8 cellular contexts compared by ENCODE assay signal in the genomic region with DNA sequence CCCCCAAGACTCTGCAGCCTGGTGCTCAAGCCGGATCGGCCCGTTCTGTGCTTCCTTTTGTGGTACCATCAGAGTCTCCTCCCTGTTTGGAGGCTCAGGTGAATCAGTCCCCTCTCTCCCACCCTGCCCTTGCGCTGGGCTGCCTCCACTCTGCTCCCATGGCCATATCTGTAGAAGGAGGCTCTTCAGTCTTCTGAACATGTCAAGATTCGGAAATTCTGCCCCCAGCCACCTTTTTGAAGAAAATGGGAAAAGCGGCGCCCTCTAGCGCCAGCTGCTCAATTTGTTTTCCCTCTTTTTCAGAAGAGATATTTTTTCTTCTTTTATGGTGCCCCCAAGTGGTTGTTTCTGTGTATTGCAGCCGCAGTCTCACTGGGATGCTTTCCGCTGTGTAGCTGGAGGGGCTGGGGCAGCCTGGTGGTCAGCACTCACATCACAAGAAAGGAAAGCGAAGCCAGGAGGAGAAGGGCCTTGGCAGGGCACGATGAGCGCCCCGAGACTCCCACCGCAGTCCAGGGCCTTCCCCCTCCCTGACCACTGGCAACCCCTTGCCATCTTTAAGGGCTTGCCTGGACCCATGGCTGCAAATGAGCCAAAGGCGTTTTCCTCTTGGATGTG. TPM values are rescaled to one million over a fixed set of nuclear protein-coding genes. Genes with fewer than 3 reads are reported as not detected.
A peak's percentile ranks its signal among the peaks of the same experiment; 100 is the strongest.
DNase-seq lines count a peak whose midpoint lies in the region; ATAC-seq and TF ChIP-seq lines count a peak whose summit lies in the region.

No MANE protein-coding gene starts in this region.

- H3K9ac ChIP-seq in MM.1S (ENCODE audit: low read length) = peak overlapping the region; percentile 0; the same call in 1 of the 2 replicates

- no peaks in the 10 kb centered on the region for H3K79me2 ChIP-seq in MM.1S (ENCODE audit: low read length)

- intact Hi-C loops in ovary (cut with DNase I) = loop anchor here in 2 of 4 donors (5.0 to 10.0 kb wide), 2 partner anchors 238 to 240 kb away; no protein-coding TSS in a partner anchor
- intact Hi-C loops in transverse colon (cut with DNase I; ENCODE audit: low total_unique reads) = loop anchor here (2.0 kb wide), 1 partner anchor 234 kb away; no protein-coding TSS in a partner anchor

- peak overlapping the region; percentile 58 for H3K4me2 ChIP-seq in MM.1S (ENCODE audit: low read depth, low read length)

- WGBS in ovary, 3 donors = 12 to 18% (median 12%) methylated on average over 16 of the region's 16 CpGs
- 0 to 17% methylated on average over 5 to 16 of the region's 16 CpGs for WGBS in transverse colon (ENCODE audit: low coverage in 1 of 2), 2 donors

- H4K20me1 ChIP-seq in MM.1S (ENCODE audit: insufficient read depth, low read length) = no peaks in the 10 kb centered on the region

- TF ChIP-seq EP300 in ovary (IDR thresholded peaks at IDR 0.05) = no peak
- no peak for TF ChIP-seq EP300 in transverse colon (IDR thresholded peaks at IDR 0.05; ENCODE audit: low read depth)

- H3K9me3 ChIP-seq in MM.1S (replicated peaks; ENCODE audit: insufficient read depth, low read length) (no peaks in the 10 kb centered on the region), SJCRH30 (replicated peaks) (no peaks in the 10 kb centered on the region), ovary (no peaks in the 10 kb centered on the region), transverse colon (no peaks in the 10 kb centered on the region)

- TF ChIP-seq CTCF in MM.1S (IDR thresholded peaks at IDR 0.05; ENCODE audit: low read length) (peak; percentile 100), ovary (IDR thresholded peaks at IDR 0.05) (peak in 2 of 3 donors; percentile 16 to 46), transverse colon (IDR thresholded peaks at IDR 0.05) (peak; percentile 93 to 99 (median 95))

- H3K4me3 ChIP-seq in MM.1S (ENCODE audit: low read length) (peak overlapping the region; percentile 26), SJCRH30 (no peak overlapping the region), ovary (no peak overlapping the region), transverse colon (no peak overlapping the region)

- peak overlapping the region; percentile 55 for H2AFZ ChIP-seq in MM.1S (ENCODE audit: low read length)

- H3K4me1 ChIP-seq in MM.1S (ENCODE audit: low read length) = no peaks in the 10 kb centered on the region
- H3K4me1 ChIP-seq in SJCRH30 = no peaks in the 10 kb centered on the region
- H3K4me1 ChIP-seq in ovary (ENCODE audit: insufficient read depth) = no peaks in the 10 kb centered on the region
- H3K4me1 ChIP-seq in transverse colon = peaks cover 0 to 7% (median 4%) of the 10 kb centered on the region in 4 donors

- H3K27me3 ChIP-seq in MM.1S (replicated peaks; ENCODE audit: insufficient read depth, low read length) = no peaks in the 10 kb centered on the region
- no peaks in the 10 kb centered on the region for H3K27me3 ChIP-seq in SJCRH30
- H3K27me3 ChIP-seq in ovary = no peaks in the 10 kb centered on the region
- H3K27me3 ChIP-seq in transverse colon = peaks cover 11% of the 10 kb centered on the region

- H3K27ac ChIP-seq in MM.1S (ENCODE audit: low read length) = no peak overlapping the region
- no peak overlapping the region for H3K27ac ChIP-seq in SJCRH30
- no peak overlapping the region for H3K27ac ChIP-seq in ovary
- no peak overlapping the region for H3K27ac ChIP-seq in transverse colon

- no peaks in the 10 kb centered on the region for H3K9me2 ChIP-seq in MM.1S (replicated peaks; ENCODE audit: insufficient read depth, low read length)

- peak; percentile 43 for ATAC-seq in GM18498 (IDR thresholded peaks at IDR 0.05; ENCODE audit: unreplicated experiment)

- TF ChIP-seq POLR2A in ovary (IDR thresholded peaks at IDR 0.05) (no peak), transverse colon (IDR thresholded peaks at IDR 0.05) (no peak)

- no peaks in the 10 kb centered on the region for H3F3A ChIP-seq in MM.1S (ENCODE audit: insufficient read depth, low read length)

- DNase-seq in 8988T (peak; percentile 58), MM.1S (peak; percentile 86), SJCRH30 (peak; percentile 65 to 84), germinal center (ENCODE audit: low spot score) (peak; percentile 65), ovary (peak; percentile 14 to 69 (median 35)), transverse colon (peak; percentile 76)
- DNase-seq in activated effector memory CD4-positive, alpha-beta T cell treated with anti-CD3 and anti-CD28 coated beads, Interleukin-2, amount 50 U/mL, for 16 hours = peak; percentile 89

- in situ Hi-C loops in transverse colon (cut with MboI; ENCODE audit: low pct_ligation_motif_present in 1 of 4, low pct_unique_long_range_greater_than_20kb in 1 of 4, low sequenced_read_pairs in 3 of 4) = loop anchor here (5.0 to 25.0 kb wide), 3 partner anchors 230 to 238 kb away; no protein-coding TSS in a partner anchor

- H3K36me3 ChIP-seq in MM.1S (replicated peaks; ENCODE audit: insufficient read depth, low read length) = no peaks in the 10 kb centered on the region
- H3K36me3 ChIP-seq in SJCRH30 = no peaks in the 10 kb centered on the region
- no peaks in the 10 kb centered on the region for H3K36me3 ChIP-seq in ovary
- no peaks in the 10 kb centered on the region for H3K36me3 ChIP-seq in transverse colon

RNA-seq across cellular contexts. Expression of a gene that starts 58.4 kb away (rescaled TPM):
- total RNA-seq in SJCRH30 (2014; rRNA removed; shearing (Covaris generic)) = under 0.01 and 0.02 TPM in 2 replicates
- total RNA-seq in ovary = under 1 TPM in 4 of 7 donors, not detected in 3; 0.05 to 0.34 (median 0.19) TPM
- under 1 TPM; 0.01 to 0.03 TPM for polyA plus RNA-seq in ovary
- under 1 TPM in 3 of 4 donors, not detected in 1; under 0.01 to 0.16 (median 0.14) TPM for total RNA-seq in transverse colon

Comparison
In these comparisons a context has a peak if more than half of its experiments do, and no peak if none do; other contexts are left out.
1. DNase-seq: peak in every context shown above with its lines; median percentile 89 in activated effector memory CD4-positive, alpha-beta T cell treated with anti-CD3 and anti-CD28 coated beads, Interleukin-2, amount 50 U/mL, for 16 hours; 86 in MM.1S; 76 in transverse colon; 74 in SJCRH30; 65 in germinal center; 58 in 8988T; 35 in ovary.
2. CTCF ChIP-seq: peak in every context shown above with its lines; median percentile 100 in MM.1S; 95 in transverse colon; 31 in ovary.